In the genomic region with DNA sequence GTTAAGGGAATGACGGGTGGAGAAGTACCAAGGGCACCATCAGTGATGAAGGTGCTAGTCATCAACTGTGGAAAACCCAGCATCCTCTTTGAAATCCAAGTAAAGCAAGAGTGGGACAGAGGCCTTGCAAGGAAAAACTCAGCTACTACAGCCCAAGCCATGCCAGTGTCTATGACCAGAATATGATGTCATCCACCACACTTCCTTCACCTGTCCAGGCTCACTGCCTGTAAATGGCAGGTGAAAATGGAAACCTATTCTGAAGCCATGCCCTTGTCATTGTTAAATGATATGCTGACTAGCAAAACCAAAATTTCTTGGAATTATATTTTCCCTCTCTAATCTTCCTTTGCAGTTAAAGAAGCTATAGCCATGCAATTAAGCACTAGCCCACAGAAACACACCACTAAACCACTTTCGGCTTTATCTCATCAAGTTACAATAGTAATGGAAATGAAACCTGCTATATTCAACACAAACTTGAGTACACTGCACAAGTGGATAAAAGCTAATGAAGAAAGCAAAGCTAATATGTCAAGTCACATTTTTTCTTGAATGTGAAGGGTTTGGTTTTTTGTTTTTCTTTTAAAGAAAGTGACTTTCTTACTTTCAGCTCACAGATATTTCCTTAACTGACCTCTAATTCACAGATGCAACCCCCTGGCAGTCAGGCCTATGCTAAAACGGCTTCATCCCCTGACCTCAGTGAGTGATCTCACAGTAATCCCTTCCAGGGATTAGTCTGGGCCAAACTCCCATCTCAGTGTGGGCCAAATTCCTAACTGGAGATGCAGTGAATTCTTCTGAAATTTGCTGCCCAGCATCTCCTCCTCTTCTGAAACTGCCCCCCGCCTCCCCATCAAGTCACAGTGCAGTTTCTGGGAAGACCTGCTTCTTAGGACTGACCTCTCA, we compare ENCODE assay signal across 14 cellular contexts.
A peak's percentile ranks its signal among the peaks of the same experiment; 100 is the strongest.
DNase-seq lines count a peak whose midpoint lies in the region; ATAC-seq and TF ChIP-seq lines count a peak whose summit lies in the region.
"Had no signal": no experiment of that assay in that cellular context is flagged by ENCODE, and none has a peak within 500 bp of the region (broad histone marks: within the 10 kb centered on the region; RNA-seq: fewer than 3 reads in every experiment).

No MANE protein-coding gene starts in this region.

- H3K36me3 ChIP-seq in right atrium auricular region (no peaks in the 10 kb centered on the region), upper lobe of right lung (no peaks in the 10 kb centered on the region)
- H3K36me3 ChIP-seq: gastrocnemius medialis had no signal

- intact Hi-C loops in Right ventricle myocardium superior (cut with DNase I) (no loop called here), upper lobe of right lung (cut with DNase I) (no loop called here)

- H3K27ac ChIP-seq in right atrium auricular region: no peak overlapping the region
- no peak overlapping the region for H3K27ac ChIP-seq in upper lobe of right lung
- H3K27ac ChIP-seq: gastrocnemius medialis had no signal

- H3K4me3 ChIP-seq in right atrium auricular region (no peak overlapping the region), cardiac fibroblast (replicated peaks in 1 of 2; ENCODE audit: low read depth in 2 of 2, low read length in 2 of 2) (no peak overlapping the region), upper lobe of right lung (no peak overlapping the region)
- H3K4me3 ChIP-seq: gastrocnemius medialis, lung had no signal

- H3K27me3 ChIP-seq in right atrium auricular region (no peaks in the 10 kb centered on the region), upper lobe of right lung (no peaks in the 10 kb centered on the region)
- H3K27me3 ChIP-seq: gastrocnemius medialis had no signal

- DNase-seq in Right ventricle myocardium superior (no peak), right atrium auricular region (ENCODE audit: low spot score) (no peak), cardiac fibroblast (ENCODE audit: low read depth in 2 of 2) (peak; percentile 57 to 78), iPS-NIHi7 (ENCODE audit: extremely low spot score) (peak; percentile 38), DMS114 treated with DMSO at 0.1 percent for 48 hours (lab: John Stamatoyannopoulos, UW; ENCODE audit: unreplicated experiment) (no peak), upper lobe of right lung (no peak)
- DNase-seq: activated B cell treated with CpG ODN at 0.5 μM for 24 hours; activated T-cell treated with anti-CD3 and anti-CD28 coated beads, Interleukin-2, amount 50 U/mL, for 72 hours; posterior cingulate gyrus; stimulated activated CD4-positive, alpha-beta T cell treated with anti-CD3 and anti-CD28 coated beads, Interleukin-4, amount 100 ng/mL, for 4 hours had no signal

- no peaks in the 10 kb centered on the region for H3K4me1 ChIP-seq in right atrium auricular region
- H3K4me1 ChIP-seq in upper lobe of right lung: no peaks in the 10 kb centered on the region
- H3K4me1 ChIP-seq: gastrocnemius medialis had no signal

- TF ChIP-seq CTCF in right atrium auricular region (IDR thresholded peaks at IDR 0.05): no peak
- no peak for TF ChIP-seq CTCF in cardiac fibroblast (IDR thresholded peaks at IDR 0.05; ENCODE audit: low read depth, low read length)
- no peak for TF ChIP-seq CTCF in upper lobe of right lung (IDR thresholded peaks at IDR 0.05)

- H3K9me3 ChIP-seq in right atrium auricular region (no peaks in the 10 kb centered on the region), upper lobe of right lung (no peaks in the 10 kb centered on the region)
- H3K9me3 ChIP-seq: gastrocnemius medialis had no signal

- ATAC-seq in Right ventricle myocardium superior (ENCODE audit: poor library complexity) (peak; percentile 76), HG02759 (IDR thresholded peaks at IDR 0.05; ENCODE audit: unreplicated experiment) (no peak), GM18867 (IDR thresholded peaks at IDR 0.05; ENCODE audit: unreplicated experiment) (no peak), upper lobe of right lung (no peak)
- ATAC-seq: activated T-cell treated with anti-CD3 and anti-CD28 coated beads, Interleukin-2, amount 50 U/mL, for 72 hours; gastrocnemius medialis had no signal

Comparison
In these comparisons a context has a peak if more than half of its experiments do, and no peak if none do; other contexts are left out.
1. DNase-seq: peak in cardiac fibroblast (2 of 2) and iPS-NIHi7 (single experiment); none in Right ventricle myocardium superior (single experiment), right atrium auricular region (single experiment), DMS114 treated with DMSO at 0.1 percent for 48 hours (single experiment) and upper lobe of right lung (single experiment).